ENCODE assay signal across 19 cellular contexts in genomic region chr5:179220716-179221115, GRCh38.
DNase-seq lines count a peak whose midpoint lies in the region; ATAC-seq and TF ChIP-seq lines count a peak whose summit lies in the region.
"Had no signal": no experiment of that assay in that cellular context is flagged by ENCODE, and none has a peak within 500 bp of the region (broad histone marks: within the 10 kb centered on the region; RNA-seq: fewer than 3 reads in every experiment).

No MANE protein-coding gene starts in this region.

- no peak for TF ChIP-seq POLR2A in spleen (IDR thresholded peaks at IDR 0.05)

- H3K4me3 Mint-ChIP-seq in chondrocyte (ENCODE audit: unreplicated experiment) (no peak overlapping the region), neural crest cell (no peak overlapping the region)
- H3K4me3 Mint-ChIP-seq: B cell; CD8-positive, alpha-beta T cell; HFFc6 had no signal

- no peak for TF ChIP-seq RAD21 in SK-N-SH (IDR thresholded peaks at IDR 0.05; ENCODE audit: low read length)

- H3K27me3 ChIP-seq in SK-N-SH (ENCODE audit: insufficient read depth): no peaks in the 10 kb centered on the region
- no peaks in the 10 kb centered on the region for H3K27me3 ChIP-seq in spleen (replicated peaks in 1 of 7)
- no peaks in the 10 kb centered on the region for H3K27me3 ChIP-seq in dorsolateral prefrontal cortex

- H3K9ac ChIP-seq in SK-N-SH: no peak overlapping the region
- H3K9ac ChIP-seq: BLaER1 had no signal

- H3K27ac ChIP-seq in SK-N-SH (ENCODE audit: low read depth in 2 of 2, low read length in 1 of 2) (peak overlapping the region in 1 of 2 experiments; percentile 9; a peak in 1 of 4 replicates), spleen (no peak overlapping the region), dorsolateral prefrontal cortex (no peak overlapping the region)
- H3K27ac ChIP-seq: 22Rv1, BLaER1, C4-2B had no signal

- H3K79me2 ChIP-seq in SK-N-SH (ENCODE audit: insufficient read depth): no peaks in the 10 kb centered on the region

- CTCF ChIA-PET in SK-N-SH (lab: Yijun Ruan, JAX): interaction anchor here (1.8 kb wide), 1 partner anchor 53 kb away, joined by 6 read pairs; no protein-coding TSS in a partner anchor

- H2AFZ ChIP-seq in SK-N-SH (ENCODE audit: low read depth): no peak overlapping the region

- H3F3A ChIP-seq in SK-N-SH (replicated peaks; ENCODE audit: insufficient read depth): no peaks in the 10 kb centered on the region

- peak; percentile 16 for DNase-seq in SK-N-SH
- DNase-seq in chondrocyte (ENCODE audit: low spot score): peak; percentile 73
- no peak for DNase-seq in neural crest cell (ENCODE audit: low read depth, low spot score)
- peak; percentile 62 for DNase-seq in spleen
- DNase-seq in DMS53 (lab: John Stamatoyannopoulos, UW): no peak
- DNase-seq in dorsolateral prefrontal cortex: no peak
- DNase-seq: CD4-positive, CD25-positive, alpha-beta regulatory T cell; CD8-positive, alpha-beta T cell; DMS 273 treated with DMSO at 0.1 percent for 48 hours; DMS79 treated with DMSO at 0.1 percent for 48 hours; GF-D8; GOT3; HFFc6 had no signal

- H3K9me3 ChIP-seq in SK-N-SH (no peaks in the 10 kb centered on the region), spleen (peaks cover 0 to 19% (median 11%) of the 10 kb centered on the region in 8 donors)
- H3K9me3 ChIP-seq: HAP-1 had no signal

- H3K36me3 ChIP-seq in SK-N-SH (replicated peaks in 1 of 2; ENCODE audit: control insufficient read depth in 1 of 2, insufficient read depth in 2 of 2, low read length in 1 of 2) (no peaks in the 10 kb centered on the region), spleen (no peaks in the 10 kb centered on the region)
- H3K36me3 ChIP-seq: BLaER1, HAP-1 had no signal

- no peak overlapping the region for H3K27ac Mint-ChIP-seq in chondrocyte (ENCODE audit: unreplicated experiment)
- peak overlapping the region; percentile 57 for H3K27ac Mint-ChIP-seq in neural crest cell (ENCODE audit: unreplicated experiment)
- H3K27ac Mint-ChIP-seq: B cell; CD4-positive, CD25-positive, alpha-beta regulatory T cell; CD8-positive, alpha-beta T cell; HFFc6 had no signal

- H3K36me3 Mint-ChIP-seq in chondrocyte (ENCODE audit: low read depth) (peaks cover 4% of the 10 kb centered on the region), neural crest cell (ENCODE audit: low read depth) (peaks cover 15% of the 10 kb centered on the region)
- H3K36me3 Mint-ChIP-seq: CD8-positive, alpha-beta T cell had no signal

- H3K9me3 Mint-ChIP-seq in chondrocyte (ENCODE audit: low read depth) (no peaks in the 10 kb centered on the region), neural crest cell (peaks cover 16% of the 10 kb centered on the region)
- H3K9me3 Mint-ChIP-seq: HFFc6 had no signal

- H3K4me2 ChIP-seq in SK-N-SH: no peak overlapping the region

- H3K4me1 ChIP-seq in SK-N-SH (ENCODE audit: control insufficient read depth in 1 of 2, insufficient read depth in 2 of 2, low read depth in 1 of 2, low read length in 1 of 2) (peaks cover 0 to 60% of the 10 kb centered on the region in 2 experiments; a peak in 1 of 4 replicates), spleen (peaks cover 0 to 28% (median 7%) of the 10 kb centered on the region in 6 donors)
- H3K4me1 ChIP-seq: HAP-1 had no signal

- no peaks in the 10 kb centered on the region for H3K27me3 Mint-ChIP-seq in chondrocyte (ENCODE audit: low read depth)
- H3K27me3 Mint-ChIP-seq in neural crest cell (ENCODE audit: low read depth): no peaks in the 10 kb centered on the region
- H3K27me3 Mint-ChIP-seq: B cell; CD4-positive, CD25-positive, alpha-beta regulatory T cell had no signal

- ATAC-seq in SK-N-SH treated with all-trans-retinoic acid at 6 μM for 48 hours: no peak
- ATAC-seq: CD8-positive, alpha-beta T cell had no signal

- no peak for TF ChIP-seq EP300 in SK-N-SH (IDR thresholded peaks at IDR 0.05; ENCODE audit: borderline replicate concordance in 1 of 2, low read depth in 1 of 2, low read length in 1 of 2)

- intact Hi-C loops in spleen (cut with DNase I; ENCODE audit: low total_unique reads): no loop called here
- intact Hi-C loops in dorsolateral prefrontal cortex (cut with DNase I): no loop called here

- TF ChIP-seq CTCF in SK-N-SH (IDR thresholded peaks at IDR 0.05) (no peak), chondrocyte (IDR thresholded peaks at IDR 0.05) (no peak), neural crest cell (conservative IDR thresholded peaks at IDR 0.05) (no peak), spleen (IDR thresholded peaks at IDR 0.05 in 8 of 11, conservative IDR thresholded peaks at IDR 0.05 in 3 of 11) (no peak), dorsolateral prefrontal cortex (IDR thresholded peaks at IDR 0.05 in 54 of 56, conservative IDR thresholded peaks at IDR 0.05 in 2 of 56; ENCODE audit: low read depth in 1 of 56, partially characterized antibody in 56 of 56) (no peak)

- H3K4me3 ChIP-seq in SK-N-SH (ENCODE audit: low read depth in 2 of 2, low read length in 1 of 2): no peak overlapping the region
- H3K4me3 ChIP-seq in spleen: no peak overlapping the region
- H3K4me3 ChIP-seq in dorsolateral prefrontal cortex: no peak overlapping the region
- H3K4me3 ChIP-seq: BLaER1, HAP-1 had no signal

- 69% methylated on average over 5 of the region's 8 CpGs for WGBS in SK-N-SH (ENCODE audit: low lambda C conversion rate)
- 80 to 94% (median 87%) methylated on average over 8 of the region's 8 CpGs for WGBS in spleen, 5 donors

- H3K9me2 ChIP-seq in SK-N-SH: no peaks in the 10 kb centered on the region

- H4K20me1 ChIP-seq in SK-N-SH (ENCODE audit: insufficient read depth): no peaks in the 10 kb centered on the region
- H4K20me1 ChIP-seq: BLaER1 had no signal

- POLR2A ChIA-PET in SK-N-SH (lab: Yijun Ruan, JAX): no interaction called here

- H3K4me1 Mint-ChIP-seq in chondrocyte (ENCODE audit: low read depth) (no peaks in the 10 kb centered on the region), neural crest cell (peaks cover 11% of the 10 kb centered on the region)
- H3K4me1 Mint-ChIP-seq: B cell; CD4-positive, CD25-positive, alpha-beta regulatory T cell had no signal

TF ChIP-seq in SK-N-SH, 30 proteins besides CTCF, POLR2A, EP300 and RAD21 (continues in another document):
- no peak for TF ChIP-seq USF1 (IDR thresholded peaks at IDR 0.05; ENCODE audit: borderline replicate concordance, low read depth)
- TF ChIP-seq MEF2A (IDR thresholded peaks at IDR 0.05; ENCODE audit: borderline replicate concordance, low read depth): no peak
- TF ChIP-seq CHD2 (IDR thresholded peaks at IDR 0.05; ENCODE audit: low read length, partially characterized antibody): no peak
- TF ChIP-seq FOSL2 (IDR thresholded peaks at IDR 0.05; ENCODE audit: borderline replicate concordance, low read depth): no peak
- TF ChIP-seq YY1 (IDR thresholded peaks at IDR 0.05; ENCODE audit: low read depth): no peak
- no peak for TF ChIP-seq ZBTB33 (IDR thresholded peaks at IDR 0.05; ENCODE audit: borderline replicate concordance, low read depth)

TF ChIP-seq in SK-N-SH treated with all-trans-retinoic acid at 6 μM for 48 hours, 23 proteins besides CTCF, POLR2A, EP300 and RAD21:
- no peak for TF ChIP-seq CSDC2 (CRISPR knock-in tag; IDR thresholded peaks at IDR 0.05)
- TF ChIP-seq ZNF565 (CRISPR knock-in tag; conservative IDR thresholded peaks at IDR 0.05; ENCODE audit: low read depth): no peak
- TF ChIP-seq ZNF70 (CRISPR knock-in tag; IDR thresholded peaks at IDR 0.05): no peak
- TF ChIP-seq RARB (CRISPR knock-in tag; IDR thresholded peaks at IDR 0.05): no peak
- TF ChIP-seq PPARA (CRISPR knock-in tag; IDR thresholded peaks at IDR 0.05; ENCODE audit: borderline replicate concordance): no peak
- no peak for TF ChIP-seq GLIS3 (CRISPR knock-in tag; IDR thresholded peaks at IDR 0.05)
- TF ChIP-seq SNAI2 (CRISPR knock-in tag; IDR thresholded peaks at IDR 0.05): no peak
- TF ChIP-seq ISL1 (CRISPR knock-in tag; IDR thresholded peaks at IDR 0.05): no peak
- no peak for TF ChIP-seq ZNF8 (CRISPR knock-in tag; IDR thresholded peaks at IDR 0.05)

Comparison
In these comparisons a context has a peak if more than half of its experiments do, and no peak if none do; other contexts are left out.
1. DNase-seq: peak in SK-N-SH (single experiment), chondrocyte (single experiment) and spleen (single experiment); none in neural crest cell (single experiment), DMS53 (single experiment) and dorsolateral prefrontal cortex (0 of 10).